Comparison of ENCODE assay signal across 7 cellular contexts in the genomic region with DNA sequence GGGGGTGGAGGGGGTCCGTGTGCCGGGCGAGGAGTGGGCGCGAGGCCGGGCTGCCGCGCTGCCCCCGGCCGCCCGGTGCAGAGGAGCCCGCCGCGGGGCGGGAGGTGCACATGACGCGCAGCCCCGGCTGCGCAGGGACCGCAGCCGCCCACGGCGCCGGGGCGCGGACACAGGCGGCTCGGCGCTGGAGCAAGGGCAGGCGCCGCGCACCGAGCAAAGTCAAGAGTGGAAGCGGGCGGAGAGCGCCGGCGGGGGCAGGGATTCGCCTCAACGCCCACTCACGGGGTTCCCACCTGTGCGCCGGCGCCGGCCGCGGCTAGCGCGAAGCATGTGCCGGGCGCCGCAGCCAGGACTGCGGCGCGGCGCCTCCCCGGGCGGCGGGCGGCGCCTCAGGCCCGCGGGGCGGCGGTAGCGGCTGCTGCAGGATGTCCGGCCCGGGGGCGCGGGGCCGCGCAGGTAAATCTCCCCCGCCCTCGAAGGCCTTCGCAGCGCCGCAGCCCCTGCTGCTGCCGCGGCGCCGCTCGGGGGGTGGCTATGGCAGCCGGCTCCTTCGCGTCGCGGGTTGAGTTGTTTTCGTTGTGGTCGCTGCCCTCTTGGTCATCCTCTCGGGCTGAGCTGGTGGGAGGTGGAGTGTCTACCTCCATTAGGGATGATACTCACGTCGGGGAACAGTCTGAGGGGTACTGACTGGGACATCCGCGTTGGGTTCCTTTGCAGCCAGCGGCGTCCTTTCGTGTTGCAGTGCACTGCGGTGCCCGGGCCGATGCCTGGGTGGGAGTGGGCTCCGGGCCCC.
A peak's percentile ranks its signal among the peaks of the same experiment; 100 is the strongest.
DNase-seq lines count a peak whose midpoint lies in the region; ATAC-seq and TF ChIP-seq lines count a peak whose summit lies in the region.

No MANE protein-coding gene starts in this region.

- in situ Hi-C loops in brain microvascular endothelial cell (cut with HindIII; ENCODE audit: low pct_ligation_motif_present, low sequenced_read_pairs): no loop called here

- H3K4me3 ChIP-seq in GM12865 (ENCODE audit: low read depth, low read length): peak overlapping the region; percentile 68
- H3K4me3 ChIP-seq in brain microvascular endothelial cell (ENCODE audit: low read depth, low read length): peak overlapping the region; percentile 61

- no peaks in the 10 kb centered on the region for H3K36me3 ChIP-seq in brain microvascular endothelial cell (replicated peaks)

- no peak for TF ChIP-seq CTCF in GM12865 (IDR thresholded peaks at IDR 0.05; ENCODE audit: insufficient read depth, low read depth, low read length, missing control alignments)
- TF ChIP-seq CTCF in brain microvascular endothelial cell (IDR thresholded peaks at IDR 0.05; ENCODE audit: low read depth, low read length, missing control alignments): no peak

- peak; percentile 43 for ATAC-seq in GM21619 (IDR thresholded peaks at IDR 0.05; ENCODE audit: unreplicated experiment)

- H3K27ac ChIP-seq in brain microvascular endothelial cell: no peak overlapping the region

- H3K27me3 ChIP-seq in brain microvascular endothelial cell (replicated peaks): peaks cover 11% of the 10 kb centered on the region

- peak; percentile 52 for DNase-seq in GM12865 (ENCODE audit: low read depth)
- DNase-seq in NCI-H1092 (lab: John Stamatoyannopoulos, UW): peak; percentile 75
- DNase-seq in brain microvascular endothelial cell: no peak
- DNase-seq in iPS-NIHi7 (ENCODE audit: extremely low spot score): peak; percentile 67
- DNase-seq in stimulated activated CD8-positive, alpha-beta memory T cell treated with anti-CD3 and anti-CD28 coated beads, Interleukin-4, amount 100 ng/mL, for 48 hours: peak; percentile 22
- DNase-seq in NCI-H446 treated with DMSO at 0.1 percent for 48 hours (lab: John Stamatoyannopoulos, UW): no peak

Comparison
In these comparisons a context has a peak if more than half of its experiments do, and no peak if none do; other contexts are left out.
1. DNase-seq: peak in GM12865 (single experiment), NCI-H1092 (single experiment), iPS-NIHi7 (single experiment) and stimulated activated CD8-positive, alpha-beta memory T cell treated with anti-CD3 and anti-CD28 coated beads, Interleukin-4, amount 100 ng/mL, for 48 hours (single experiment); none in brain microvascular endothelial cell (single experiment) and NCI-H446 treated with DMSO at 0.1 percent for 48 hours (single experiment).